8 cellular contexts compared by ENCODE assay signal in genomic region chr3:53938645-53939044, GRCh38. TPM values are rescaled to one million over a fixed set of nuclear protein-coding genes. Genes with fewer than 3 reads are reported as not detected.
DNase-seq lines count a peak whose midpoint lies in the region; ATAC-seq and TF ChIP-seq lines count a peak whose summit lies in the region.

No MANE protein-coding gene starts in this region.

- H3K4me1 Mint-ChIP-seq in CD4-positive, CD25-positive, alpha-beta regulatory T cell: peaks cover 0 to 4% (median 0%) of the 10 kb centered on the region in 4 donors
- H3K4me1 Mint-ChIP-seq in T-cell (no peaks in the 10 kb centered on the region), type B pancreatic cell (ENCODE audit: unreplicated experiment) (peaks cover 15% of the 10 kb centered on the region)

- no peak overlapping the region for H3K27ac Mint-ChIP-seq in CD4-positive, CD25-positive, alpha-beta regulatory T cell
- H3K27ac Mint-ChIP-seq in T-cell (no peak overlapping the region), type B pancreatic cell (no peak overlapping the region)

- peaks cover 19% of the 10 kb centered on the region for H3K27me3 Mint-ChIP-seq in CD4-positive, CD25-positive, alpha-beta regulatory T cell
- peaks cover 48 to 51% of the 10 kb centered on the region in 2 donors for H3K27me3 Mint-ChIP-seq in T-cell
- peaks cover 21% of the 10 kb centered on the region for H3K27me3 Mint-ChIP-seq in type B pancreatic cell

- peaks cover 15% of the 10 kb centered on the region for H3K27me3 ChIP-seq in CD4-positive, CD25-positive, alpha-beta regulatory T cell (ENCODE audit: control insufficient read depth, insufficient read depth, low read length)
- H3K27me3 ChIP-seq in dorsolateral prefrontal cortex (peaks cover 0 to 4% (median 0%) of the 10 kb centered on the region in 45 donors), lower lobe of right lung (ENCODE audit: low read depth) (peaks cover 9% of the 10 kb centered on the region)

- intact Hi-C loops in dorsolateral prefrontal cortex (cut with DNase I): loop anchor here in 1 of 2 donors (5.0 kb wide), 1 partner anchor 184 kb away; the partner anchor contains the start of gene CACNA2D3
- intact Hi-C loops in lower lobe of right lung (cut with DNase I): no loop called here

- H3K4me1 ChIP-seq in CD4-positive, CD25-positive, alpha-beta regulatory T cell (ENCODE audit: control insufficient read depth, insufficient read depth, low read length, poor library complexity, severe bottlenecking): no peaks in the 10 kb centered on the region
- no peaks in the 10 kb centered on the region for H3K4me1 ChIP-seq in lower lobe of right lung

- peak; percentile 51 to 94 (median 80) for TF ChIP-seq CTCF in dorsolateral prefrontal cortex (IDR thresholded peaks at IDR 0.05 in 54 of 56, conservative IDR thresholded peaks at IDR 0.05 in 2 of 56; ENCODE audit: low read depth in 1 of 56, partially characterized antibody in 56 of 56)
- TF ChIP-seq CTCF in lower lobe of right lung (IDR thresholded peaks at IDR 0.05): peak; percentile 83
- peak; percentile 86 for TF ChIP-seq CTCF in type B pancreatic cell (conservative IDR thresholded peaks at IDR 0.05)

- H3K4me3 ChIP-seq in CD4-positive, CD25-positive, alpha-beta regulatory T cell (ENCODE audit: low read depth, low read length): no peak overlapping the region
- H3K4me3 ChIP-seq in dorsolateral prefrontal cortex (no peak overlapping the region), lower lobe of right lung (no peak overlapping the region)

- peaks cover 5 to 6% of the 10 kb centered on the region in 2 experiments for H3K9me3 ChIP-seq in CD4-positive, CD25-positive, alpha-beta regulatory T cell (ENCODE audit: control insufficient read depth in 2 of 2, low read length in 2 of 2)
- H3K9me3 ChIP-seq in lower lobe of right lung: peaks cover 10% of the 10 kb centered on the region

- no peaks in the 10 kb centered on the region for H3K36me3 Mint-ChIP-seq in CD4-positive, CD25-positive, alpha-beta regulatory T cell
- H3K36me3 Mint-ChIP-seq in T-cell (no peaks in the 10 kb centered on the region), type B pancreatic cell (no peaks in the 10 kb centered on the region)

- CTCF ChIA-PET in T-cell (lab: Charles Lee): interaction anchor here (0.6 to 1.2 kb wide), 2 partner anchors 89 to 436 kb away, joined by 4 read pairs; no protein-coding TSS in a partner anchor

- no peaks in the 10 kb centered on the region for H3K36me3 ChIP-seq in CD4-positive, CD25-positive, alpha-beta regulatory T cell (ENCODE audit: control insufficient read depth, insufficient read depth, low read length)
- H3K36me3 ChIP-seq in lower lobe of right lung: no peaks in the 10 kb centered on the region

- no peak overlapping the region for H3K4me3 Mint-ChIP-seq in CD4-positive, CD25-positive, alpha-beta regulatory T cell
- H3K4me3 Mint-ChIP-seq in T-cell (no peak overlapping the region), type B pancreatic cell (no peak overlapping the region)

- no peak overlapping the region for H3K27ac ChIP-seq in CD4-positive, CD25-positive, alpha-beta regulatory T cell (ENCODE audit: insufficient read depth, low read length, poor library complexity, severe bottlenecking)
- H3K27ac ChIP-seq in dorsolateral prefrontal cortex (no peak overlapping the region), lower lobe of right lung (no peak overlapping the region)

- ATAC-seq in CD4-positive, CD25-positive, alpha-beta regulatory T cell (ENCODE audit: low read depth in 2 of 2): no peak
- ATAC-seq in GM18909 (IDR thresholded peaks at IDR 0.05; ENCODE audit: poor library complexity, unreplicated experiment) (peak; percentile 56), T-cell (replicated peaks in 1 of 4) (peak in 2 of 4 experiments; percentile 51 to 57), lower lobe of right lung (peak; percentile 77 to 82), GM21723 (IDR thresholded peaks at IDR 0.05; ENCODE audit: unreplicated experiment) (no peak)

- peaks cover 0 to 11% (median 5%) of the 10 kb centered on the region in 7 donors for H3K9me3 Mint-ChIP-seq in CD4-positive, CD25-positive, alpha-beta regulatory T cell
- peaks cover 5% of the 10 kb centered on the region in 3 donors for H3K9me3 Mint-ChIP-seq in T-cell
- no peaks in the 10 kb centered on the region for H3K9me3 Mint-ChIP-seq in type B pancreatic cell

- peak in 2 of 3 donors; percentile 30 to 42 for DNase-seq in CD4-positive, CD25-positive, alpha-beta regulatory T cell
- DNase-seq in NAMALWA (ENCODE audit: low spot score): peak; percentile 55
- peak in 18 of 34 experiments; percentile 1 to 27 (median 10) for DNase-seq in T-cell
- DNase-seq in dorsolateral prefrontal cortex: peak in 4 of 10 donors; percentile 19 to 47 (median 36)
- DNase-seq in lower lobe of right lung: no peak
- DNase-seq in type B pancreatic cell (ENCODE audit: extremely low spot score, unreplicated experiment): no peak

- POLR2A ChIA-PET in T-cell (lab: Charles Lee): no interaction called here

RNA-seq across cellular contexts. Expression of gene SELENOK, which starts 47.0 kb away (rescaled TPM):
- total RNA-seq in CD4-positive, CD25-positive, alpha-beta regulatory T cell: 127 TPM
- polyA plus RNA-seq in CD4-positive, CD25-positive, alpha-beta regulatory T cell: 100 to 1,000 TPM; 129 to 158 (median 148) TPM
- total RNA-seq in T-cell (10 to 100 TPM; 32.8 to 91.8 (median 44.4) TPM), dorsolateral prefrontal cortex (10 to 100 TPM; 24.0 to 95.9 (median 41.2) TPM), lower lobe of right lung (38.7 TPM), type B pancreatic cell (ENCODE audit: low replicate concordance) (46.8 and 47.1 TPM in 2 replicates)

RNA-seq across cellular contexts. Expression of gene ACTR8, which starts 56.7 kb away (rescaled TPM):
- 35.8 TPM for total RNA-seq in CD4-positive, CD25-positive, alpha-beta regulatory T cell
- polyA plus RNA-seq in CD4-positive, CD25-positive, alpha-beta regulatory T cell: 10 to 100 TPM; 18.5 to 24.9 (median 19.5) TPM
- total RNA-seq in T-cell: 10 to 100 TPM; 23.0 to 47.3 (median 35.2) TPM
- total RNA-seq in dorsolateral prefrontal cortex: 10 to 100 TPM; 26.1 to 57.0 (median 40.1) TPM
- total RNA-seq in lower lobe of right lung: 26.0 TPM
- 40.1 and 46.7 TPM in 2 replicates for total RNA-seq in type B pancreatic cell (ENCODE audit: low replicate concordance)

Comparison
In these comparisons a context has a peak if more than half of its experiments do, and no peak if none do; other contexts are left out.
1. ATAC-seq: peak in GM18909 (single experiment) and lower lobe of right lung (2 of 2); none in CD4-positive, CD25-positive, alpha-beta regulatory T cell (0 of 2) and GM21723 (single experiment).
2. DNase-seq: peak in CD4-positive, CD25-positive, alpha-beta regulatory T cell (2 of 3), NAMALWA (single experiment) and T-cell (18 of 34); none in lower lobe of right lung (single experiment) and type B pancreatic cell (single experiment).
3. Peak in every context shown above with its lines, with median percentiles within 50 percentile points of each other: CTCF ChIP-seq.